Comparison of ENCODE assay signal across 8 cellular contexts in genomic region chr6:98845201-98846020, GRCh38. TPM values are rescaled to one million over a fixed set of nuclear protein-coding genes. Genes with fewer than 3 reads are reported as not detected.
DNase-seq lines count a peak whose midpoint lies in the region; TF ChIP-seq lines count a peak whose summit lies in the region.

No MANE protein-coding gene starts in this region.

- H3T11ph ChIP-seq in H9 (ENCODE audit: low read length): no peak overlapping the region

- H3K27me3 ChIP-seq in H9 (ENCODE audit: insufficient read depth, low read length) (peaks cover 41% of the 10 kb centered on the region), osteoblast (ENCODE audit: insufficient read depth, low read length) (peaks cover 80% of the 10 kb centered on the region)

- H2BK15ac ChIP-seq in H9 (ENCODE audit: low read depth, low read length): no peak overlapping the region

- H3K56ac ChIP-seq in H9 (ENCODE audit: insufficient read length, low read depth, low read length): no peak overlapping the region

- H3K23me2 ChIP-seq in H9 (ENCODE audit: insufficient read length, low read depth, low read length, poor library complexity, severe bottlenecking): peaks cover 19% of the 10 kb centered on the region

- no peak overlapping the region for H2BK5ac ChIP-seq in H9 (ENCODE audit: insufficient read length, low read length)

- H2AK5ac ChIP-seq in H9 (ENCODE audit: insufficient read length, low read length): no peak overlapping the region

- H3K23ac ChIP-seq in H9 (ENCODE audit: insufficient read length, low read depth, low read length): no peak overlapping the region

- H3K14ac ChIP-seq in H9 (ENCODE audit: insufficient read depth, low read length): no peak overlapping the region

- H3K79me2 ChIP-seq in H9 (ENCODE audit: insufficient read depth, low read length) (no peaks in the 10 kb centered on the region), osteoblast (ENCODE audit: insufficient read depth, low read length) (no peaks in the 10 kb centered on the region)

- no peak overlapping the region for H3K27ac Mint-ChIP-seq in H9
- no peak overlapping the region for H3K27ac Mint-ChIP-seq in activated naive CD4-positive, alpha-beta T cell treated with anti-CD3 and anti-CD28 coated beads, Interleukin-2, amount 50 U/mL, for 24 hours

- no peak overlapping the region for H3K4ac ChIP-seq in H9 (ENCODE audit: low read depth, low read length)

- no peak overlapping the region for H3K18ac ChIP-seq in H9 (ENCODE audit: insufficient read length, low read depth, low read length)

- H4K20me1 ChIP-seq in H9 (ENCODE audit: control insufficient read depth, insufficient read depth, insufficient read length): no peaks in the 10 kb centered on the region
- H4K20me1 ChIP-seq in osteoblast (ENCODE audit: insufficient read depth, low read length): no peaks in the 10 kb centered on the region

- H2BK12ac ChIP-seq in H9 (ENCODE audit: insufficient read length, low read depth, low read length): no peak overlapping the region

- H3K9me3 ChIP-seq in H9 (ENCODE audit: control insufficient read depth, low read depth, low read length) (no peaks in the 10 kb centered on the region), osteoblast (ENCODE audit: low read depth, low read length) (no peaks in the 10 kb centered on the region)

- no peak overlapping the region for H2BK120ac ChIP-seq in H9 (ENCODE audit: low read depth, low read length, poor library complexity, severe bottlenecking)

- H3K36me3 Mint-ChIP-seq in H9 (ENCODE audit: insufficient read depth in 1 of 3, low read depth in 3 of 3): no peaks in the 10 kb centered on the region; a peak in 1 of 7 replicates
- H3K36me3 Mint-ChIP-seq in activated naive CD4-positive, alpha-beta T cell treated with anti-CD3 and anti-CD28 coated beads, Interleukin-2, amount 50 U/mL, for 24 hours: peaks cover 2% of the 10 kb centered on the region

- H4K91ac ChIP-seq in H9 (ENCODE audit: insufficient read length, low read depth, low read length): no peak overlapping the region

- H3K4me3 ChIP-seq in osteoblast (ENCODE audit: insufficient read depth, low read length) (peak overlapping the region; percentile 52), urinary bladder (ENCODE audit: low read depth, low read length) (peak overlapping the region; percentile 29)

- TF ChIP-seq CTCF in H9 (conservative IDR thresholded peaks at IDR 0.05) (peak; percentile 91), osteoblast (IDR thresholded peaks at IDR 0.05; ENCODE audit: extremely low read depth, low read depth, low read length) (peak; percentile 94)

- no peaks in the 10 kb centered on the region for H3K79me1 ChIP-seq in H9 (ENCODE audit: insufficient read depth, low read depth, low read length, poor library complexity, severe bottlenecking)

- H2AFZ ChIP-seq in H9 (ENCODE audit: low read length) (peak overlapping the region; percentile 53), osteoblast (ENCODE audit: low read length) (no peak overlapping the region)

- H3K4me1 Mint-ChIP-seq in H9: peaks cover 30 to 35% of the 10 kb centered on the region in 2 experiments
- peaks cover 29% of the 10 kb centered on the region for H3K4me1 Mint-ChIP-seq in activated naive CD4-positive, alpha-beta T cell treated with anti-CD3 and anti-CD28 coated beads, Interleukin-2, amount 50 U/mL, for 24 hours

- no peak overlapping the region for H2BK20ac ChIP-seq in H9 (ENCODE audit: low read depth, low read length, poor library complexity, severe bottlenecking)

- DNase-seq in GDM1 (lab: John Stamatoyannopoulos, UW) (peak; percentile 30), H9 (peak; percentile 90), M059J (ENCODE audit: low read depth) (peak; percentile 88), SHP77 treated with DMSO at 0.1 percent for 48 hours (lab: John Stamatoyannopoulos, UW) (peak; percentile 55), globus pallidus (ENCODE audit: low spot score) (peak; percentile 94), osteoblast (ENCODE audit: insufficient read length, low spot score, missing footprints) (peak; percentile 98)

- H3K27me3 Mint-ChIP-seq in H9 (ENCODE audit: low read depth): peaks cover 95% of the 10 kb centered on the region
- peaks cover 68% of the 10 kb centered on the region for H3K27me3 Mint-ChIP-seq in activated naive CD4-positive, alpha-beta T cell treated with anti-CD3 and anti-CD28 coated beads, Interleukin-2, amount 50 U/mL, for 24 hours

- H3K27ac ChIP-seq in H9 (ENCODE audit: insufficient read length, low read depth, low read length): no peak overlapping the region
- H3K27ac ChIP-seq in osteoblast (ENCODE audit: low read depth, low read length): no peak overlapping the region
- H3K27ac ChIP-seq in urinary bladder (ENCODE audit: low read depth): no peak overlapping the region

- no peak overlapping the region for H4K8ac ChIP-seq in H9 (replicated peaks; ENCODE audit: insufficient read length, low read depth, low read length)

- peak overlapping the region; percentile 70 for H3K4me2 ChIP-seq in H9 (ENCODE audit: insufficient read depth, insufficient read length, low read length)
- H3K4me2 ChIP-seq in osteoblast (ENCODE audit: insufficient read depth, low read length): peak overlapping the region; percentile 76

- H3K9ac ChIP-seq in H9 (ENCODE audit: extremely low read depth, insufficient read length, low read length): no peak overlapping the region

- WGBS in H9 (ENCODE audit: extremely low coverage, insufficient read length, low lambda C conversion rate): no CpG with 5 or more reads among the region's 50 CpGs
- 1% methylated on average over 50 of the region's 50 CpGs for WGBS in urinary bladder

- no peak overlapping the region for H4K5ac ChIP-seq in H9 (ENCODE audit: insufficient read length, low read depth, low read length)

- H3K36me3 ChIP-seq in osteoblast (ENCODE audit: insufficient read depth, low read length) (no peaks in the 10 kb centered on the region), urinary bladder (ENCODE audit: insufficient read depth) (no peaks in the 10 kb centered on the region)

- no peaks in the 10 kb centered on the region for H3K4me1 ChIP-seq in H9 (ENCODE audit: insufficient read depth, low read length)
- peaks cover 6% of the 10 kb centered on the region for H3K4me1 ChIP-seq in osteoblast (ENCODE audit: insufficient read depth, low read length)
- H3K4me1 ChIP-seq in urinary bladder (ENCODE audit: insufficient read depth): no peaks in the 10 kb centered on the region

- H3K4me3 Mint-ChIP-seq in H9: peak overlapping the region; percentile 63 to 88
- peak overlapping the region; percentile 72 for H3K4me3 Mint-ChIP-seq in activated naive CD4-positive, alpha-beta T cell treated with anti-CD3 and anti-CD28 coated beads, Interleukin-2, amount 50 U/mL, for 24 hours

- H3K9me3 Mint-ChIP-seq in H9: no peaks in the 10 kb centered on the region; a peak in 1 of 5 replicates
- H3K9me3 Mint-ChIP-seq in activated naive CD4-positive, alpha-beta T cell treated with anti-CD3 and anti-CD28 coated beads, Interleukin-2, amount 50 U/mL, for 24 hours: no peaks in the 10 kb centered on the region

RNA-seq across cellular contexts. Expression of gene POU3F2, which starts 11.0 kb away (rescaled TPM):
- total RNA-seq in H9 (2021) (0.09 and 0.15 TPM in 2 replicates), osteoblast (under 0.01 TPM in 1 of 2 replicates, not detected in the other), urinary bladder (0.16 TPM)
- 3.3 and 6.2 TPM in 2 replicates for total RNA-seq in M059J (2014; rRNA removed; shearing (Covaris generic))
- polyA plus RNA-seq in urinary bladder: 0.03 TPM

Comparison
In these comparisons a context has a peak if more than half of its experiments do, and no peak if none do; other contexts are left out.
1. DNase-seq: peak in every context shown above with its lines; median percentile 98 in osteoblast; 94 in globus pallidus; 90 in H9; 88 in M059J; 55 in SHP77 treated with DMSO at 0.1 percent for 48 hours; 30 in GDM1.